In genomic region chr20:41064377-41064776, GRCh38 we compare ENCODE assay signal across 11 cellular contexts. TPM values are rescaled to one million over a fixed set of nuclear protein-coding genes. Genes with fewer than 3 reads are reported as not detected.
DNase-seq lines count a peak whose midpoint lies in the region; ATAC-seq, FAIRE-seq and TF ChIP-seq lines count a peak whose summit lies in the region.
"Had no signal": no experiment of that assay in that cellular context is flagged by ENCODE, and none has a peak within 500 bp of the region (broad histone marks: within the 10 kb centered on the region; RNA-seq: fewer than 3 reads in every experiment).

No MANE protein-coding gene starts in this region.

- H3K4me1 Mint-ChIP-seq in stimulated activated naive B cell treated with anti-CD40 and anti-IgM and Interleukin-4, amounts not matched to agents 10 μg/mL and 1 μg/mL and 100 μg/mL, for 72 hours, result peaks cover 30 to 43% of the 10 kb centered on the region in 2 donors
- peaks cover 47% of the 10 kb centered on the region for H3K4me1 Mint-ChIP-seq in activated CD4-positive, alpha-beta memory T cell treated with anti-CD3 and anti-CD28 coated beads for 36 hours (ENCODE audit: low read depth)

- ATAC-seq in HepG2, result no peak
- ATAC-seq in right lobe of liver, result no peak
- peak; percentile 78 for ATAC-seq in GM21576 (IDR thresholded peaks at IDR 0.05; ENCODE audit: unreplicated experiment)
- peak; percentile 69 for ATAC-seq in HG03342 (IDR thresholded peaks at IDR 0.05; ENCODE audit: unreplicated experiment)
- ATAC-seq in stimulated activated naive B cell treated with anti-CD40 and anti-IgM and Interleukin-4, amounts not matched to agents 10 μg/mL and 1 μg/mL and 100 μg/mL, for 72 hours (replicated peaks), result peak; percentile 89 to 91
- ATAC-seq: foreskin keratinocyte had no signal

- no peak for DNase-seq in HepG2 (ENCODE audit: low spot score)
- no peak for DNase-seq in right lobe of liver
- no peak for DNase-seq in stimulated activated naive B cell treated with anti-CD40 and anti-IgM and Interleukin-4, amounts not matched to agents 10 μg/mL and 1 μg/mL and 100 μg/mL, for 72 hours
- DNase-seq in activated CD4-positive, alpha-beta memory T cell treated with anti-CD3 and anti-CD28 coated beads for 36 hours, result no peak
- DNase-seq in OCI-M1 (lab: John Stamatoyannopoulos, UW), result no peak
- no peak for DNase-seq in lower leg skin (ENCODE audit: low spot score in 2 of 2)
- DNase-seq: foreskin keratinocyte had no signal

- peak overlapping the region in 1 of 2 donors; percentile 6 for H3K4me3 Mint-ChIP-seq in stimulated activated naive B cell treated with anti-CD40 and anti-IgM and Interleukin-4, amounts not matched to agents 10 μg/mL and 1 μg/mL and 100 μg/mL, for 72 hours
- H3K4me3 Mint-ChIP-seq in activated CD4-positive, alpha-beta memory T cell treated with anti-CD3 and anti-CD28 coated beads for 36 hours, result no peak overlapping the region
- H3K4me3 Mint-ChIP-seq: dendritic cell treated with granulocyte-macrophage colony-stimulating factor and Interleukin-4, amounts not matched to agents 40 ng/mL and 50 ng/mL, for 4 days had no signal

- H3K4me2 ChIP-seq in HepG2 (ENCODE audit: low read depth, low read length), result no peak overlapping the region

- no peaks in the 10 kb centered on the region for H3K27me3 Mint-ChIP-seq in stimulated activated naive B cell treated with anti-CD40 and anti-IgM and Interleukin-4, amounts not matched to agents 10 μg/mL and 1 μg/mL and 100 μg/mL, for 72 hours
- no peaks in the 10 kb centered on the region for H3K27me3 Mint-ChIP-seq in activated CD4-positive, alpha-beta memory T cell treated with anti-CD3 and anti-CD28 coated beads for 36 hours
- H3K27me3 Mint-ChIP-seq: dendritic cell treated with granulocyte-macrophage colony-stimulating factor and Interleukin-4, amounts not matched to agents 40 ng/mL and 50 ng/mL, for 4 days had no signal

- H3K36me3 ChIP-seq in HepG2 (replicated peaks in 1 of 2; ENCODE audit: control insufficient read depth in 1 of 2, insufficient read depth in 2 of 2, low read length in 2 of 2) (peaks cover 29 to 70% of the 10 kb centered on the region in 2 experiments), right lobe of liver (peaks cover 0 to 23% (median 7%) of the 10 kb centered on the region in 4 donors)

- WGBS in HepG2 (ENCODE audit: low lambda C conversion rate), result 96% methylated on average over 1 of the region's 1 CpG
- WGBS in right lobe of liver (ENCODE audit: insufficient coverage, low coverage, low lambda C conversion rate, missing lambda C conversion rate), result 40% methylated on average over 1 of the region's 1 CpG
- 96 to 100% methylated on average over 1 of the region's 1 CpG for WGBS in lower leg skin, 2 donors

- TF ChIP-seq POLR2A in HepG2 (IDR thresholded peaks at IDR 0.05; ENCODE audit: insufficient read depth in 1 of 2, low read depth in 2 of 2, low read length in 2 of 2), result no peak
- TF ChIP-seq POLR2A in right lobe of liver (IDR thresholded peaks at IDR 0.05), result no peak
- TF ChIP-seq POLR2A in lower leg skin (IDR thresholded peaks at IDR 0.05), result no peak

- CTCF ChIA-PET in HepG2 (lab: Yijun Ruan, JAX; ENCODE audit: low intra/inter-chr PET ratio, low total read pairs), result no interaction called here
- CTCF ChIA-PET in activated CD4-positive, alpha-beta memory T cell treated with anti-CD3 and anti-CD28 coated beads for 36 hours (lab: Charles Lee), result interaction anchor here (0.9 kb wide), 1 partner anchor 74 kb away, joined by 4 read pairs; no protein-coding TSS in a partner anchor

- H2AFZ ChIP-seq in HepG2 (ENCODE audit: low read length), result no peak overlapping the region

- intact Hi-C loops in HepG2 (cut with micrococcal nuclease; ENCODE audit: unreplicated experiment) (no loop called here), right lobe of liver (cut with DNase I) (no loop called here), lower leg skin (cut with DNase I; ENCODE audit: low total_unique reads) (no loop called here)
- intact Hi-C loops in activated CD4-positive, alpha-beta memory T cell treated with anti-CD3 and anti-CD28 coated beads for 36 hours (cut with micrococcal nuclease), result no loop called here

- H3K4me3 ChIP-seq in HepG2 (replicated peaks in 1 of 3; ENCODE audit: insufficient read depth in 1 of 3, low read depth in 2 of 3, low read length in 3 of 3) (no peak overlapping the region), right lobe of liver (no peak overlapping the region), lower leg skin (ENCODE audit: low read depth, poor library complexity, severe bottlenecking) (no peak overlapping the region)

- no peak overlapping the region for H3K27ac ChIP-seq in HepG2 (ENCODE audit: extremely low read length, insufficient read depth, low read length)
- no peak overlapping the region for H3K27ac ChIP-seq in right lobe of liver
- H3K27ac ChIP-seq: foreskin keratinocyte had no signal

- peaks cover 40 to 57% of the 10 kb centered on the region in 2 donors for H3K36me3 Mint-ChIP-seq in stimulated activated naive B cell treated with anti-CD40 and anti-IgM and Interleukin-4, amounts not matched to agents 10 μg/mL and 1 μg/mL and 100 μg/mL, for 72 hours
- peaks cover 40% of the 10 kb centered on the region for H3K36me3 Mint-ChIP-seq in activated CD4-positive, alpha-beta memory T cell treated with anti-CD3 and anti-CD28 coated beads for 36 hours

- H3K4me1 ChIP-seq in HepG2 (ENCODE audit: insufficient read depth, low read length) (no peaks in the 10 kb centered on the region), right lobe of liver (peaks cover 0 to 4% (median 0%) of the 10 kb centered on the region in 4 donors)
- H3K4me1 ChIP-seq: foreskin keratinocyte had no signal

- BruUV-seq in HepG2 (replicated peaks; lab: Mats Ljungman, UMichigan), result no TSS peak

- peaks cover 94% of the 10 kb centered on the region for H3K79me2 ChIP-seq in HepG2 (ENCODE audit: insufficient read depth, low read length)

- TF ChIP-seq RAD21 in HepG2 (CRISPR knock-in tag; IDR thresholded peaks at IDR 0.05), result no peak

- no peak overlapping the region for H3K9ac ChIP-seq in HepG2 (ENCODE audit: insufficient read depth, low read depth, low read length)

- H4K20me1 ChIP-seq in HepG2 (ENCODE audit: insufficient read depth, low read length), result peaks cover 5% of the 10 kb centered on the region

- H3K9me3 ChIP-seq in HepG2 (ENCODE audit: low read length), result no peaks in the 10 kb centered on the region
- H3K9me3 ChIP-seq in right lobe of liver, result no peaks in the 10 kb centered on the region

- FAIRE-seq in HepG2 (lab: Jason Lieb, UNC), result no peak
- FAIRE-seq: keratinocyte had no signal

- TF ChIP-seq CTCF in HepG2 (CRISPR knock-in tag; IDR thresholded peaks at IDR 0.05) (no peak), right lobe of liver (IDR thresholded peaks at IDR 0.05) (no peak), lower leg skin (IDR thresholded peaks at IDR 0.05) (no peak)

- in situ Hi-C loops in HepG2 (cut with HindIII; ENCODE audit: extremely low pct_ligation_motif_present, low pct_unique_long_range_greater_than_20kb), result no loop called here

- H3K27me3 ChIP-seq in HepG2 (ENCODE audit: control insufficient read depth in 1 of 2, insufficient read depth in 2 of 2, low read length in 2 of 2) (no peaks in the 10 kb centered on the region), right lobe of liver (no peaks in the 10 kb centered on the region)
- H3K27me3 ChIP-seq: foreskin keratinocyte had no signal

- TF ChIP-seq EP300 in HepG2 (IDR thresholded peaks at IDR 0.05; ENCODE audit: low read depth in 2 of 2, low read length in 2 of 2), result no peak
- TF ChIP-seq EP300 in HepG2 (CRISPR knock-in tag; IDR thresholded peaks at IDR 0.05; ENCODE audit: borderline replicate concordance), result no peak

- H3K27ac Mint-ChIP-seq in stimulated activated naive B cell treated with anti-CD40 and anti-IgM and Interleukin-4, amounts not matched to agents 10 μg/mL and 1 μg/mL and 100 μg/mL, for 72 hours, result no peak overlapping the region
- H3K27ac Mint-ChIP-seq in activated CD4-positive, alpha-beta memory T cell treated with anti-CD3 and anti-CD28 coated beads for 36 hours, result no peak overlapping the region
- H3K27ac Mint-ChIP-seq: dendritic cell treated with granulocyte-macrophage colony-stimulating factor and Interleukin-4, amounts not matched to agents 40 ng/mL and 50 ng/mL, for 4 days had no signal

- H3K9me3 Mint-ChIP-seq in stimulated activated naive B cell treated with anti-CD40 and anti-IgM and Interleukin-4, amounts not matched to agents 10 μg/mL and 1 μg/mL and 100 μg/mL, for 72 hours, result no peaks in the 10 kb centered on the region
- no peaks in the 10 kb centered on the region for H3K9me3 Mint-ChIP-seq in activated CD4-positive, alpha-beta memory T cell treated with anti-CD3 and anti-CD28 coated beads for 36 hours
- H3K9me3 Mint-ChIP-seq: dendritic cell treated with granulocyte-macrophage colony-stimulating factor and Interleukin-4, amounts not matched to agents 40 ng/mL and 50 ng/mL, for 4 days had no signal

- POLR2A ChIA-PET in HepG2 (lab: Yijun Ruan, JAX), result no interaction called here
- POLR2A ChIA-PET in activated CD4-positive, alpha-beta memory T cell treated with anti-CD3 and anti-CD28 coated beads for 36 hours (lab: Charles Lee), result no interaction called here

RNA-seq across cellular contexts. Expression of gene TOP1, which starts 35.8 kb away (rescaled TPM):
- total RNA-seq in HepG2 (2016; rRNA removed; fragmentation: Illumina TruSeq; extraction: Trizol) (19.4 and 75.3 TPM in 2 replicates), right lobe of liver (10 to 100 TPM; 17.3 to 29.7 (median 25.5) TPM), lower leg skin (10 to 100 TPM; 29.8 to 37.1 (median 31.9) TPM)
- total RNA-seq in HepG2 (2016; cell fraction: cytosol; rRNA removed; fragmentation: Illumina TruSeq; extraction: Trizol; ENCODE audit: low read depth), result 17.3 and 19.8 TPM in 2 replicates
- 17.0 and 75.6 TPM in 2 replicates for total RNA-seq in HepG2 (2016; cell fraction: insoluble cytoplasmic fraction; rRNA removed; fragmentation: Illumina TruSeq; extraction: Trizol)
- total RNA-seq in HepG2 (2016; cell fraction: membrane; rRNA removed; fragmentation: Illumina TruSeq; extraction: Trizol), result 20.3 and 21.0 TPM in 2 replicates
- total RNA-seq in HepG2 (2016; cell fraction: nucleus; rRNA removed; fragmentation: Illumina TruSeq; extraction: Trizol), result 45.7 and 48.4 TPM in 2 replicates
- 9.9 and 10.2 TPM in 2 replicates for polyA plus RNA-seq in HepG2 (2011; rRNA removed)
- 5.5 and 9.3 TPM in 2 replicates for polyA plus RNA-seq in HepG2 (2011; cell fraction: cytosol; rRNA removed)
- 10.9 and 11.3 TPM in 2 replicates for polyA plus RNA-seq in HepG2 (2011; cell fraction: nucleus; rRNA removed)
- polyA plus RNA-seq in HepG2 (2012), result 51.4 and 67.5 TPM in 2 replicates
- 2.6 and 3.5 TPM in 2 replicates for polyA plus RNA-seq in HepG2 (2016; cell fraction: cytosol; fragmentation: Illumina TruSeq; extraction: Trizol; ENCODE audit: low read depth)
- 131 and 136 TPM in 2 replicates for polyA plus RNA-seq in HepG2 (2016; cell fraction: insoluble cytoplasmic fraction; fragmentation: Illumina TruSeq; extraction: Trizol; ENCODE audit: low read depth)
- 9.6 and 10.8 TPM in 2 replicates for polyA plus RNA-seq in HepG2 (2016; cell fraction: membrane; fragmentation: Illumina TruSeq; extraction: Trizol; ENCODE audit: low read depth)
- polyA plus RNA-seq in HepG2 (2016; cell fraction: nucleus; fragmentation: Illumina TruSeq; extraction: Trizol; ENCODE audit: insufficient read depth, low read depth), result 89.8 and 94.4 TPM in 2 replicates
- polyA minus RNA-seq in HepG2 (2011; rRNA and poly(A)+ RNA removed; ENCODE audit: low replicate concordance), result 7.0 and 9.4 TPM in 2 replicates
- polyA minus RNA-seq in HepG2 (2011; cell fraction: cytosol; rRNA and poly(A)+ RNA removed), result 25.1 and 28.4 TPM in 2 replicates
- polyA minus RNA-seq in HepG2 (2011; cell fraction: nucleus; rRNA and poly(A)+ RNA removed), result 21.5 and 22.1 TPM in 2 replicates
- 100 to 1,000 TPM; 128 TPM for total RNA-seq in activated CD4-positive, alpha-beta memory T cell treated with anti-CD3 and anti-CD28 coated beads for 36 hours

Comparison
In these comparisons a context has a peak if more than half of its experiments do, and no peak if none do; other contexts are left out.
1. ATAC-seq: peak in GM21576 (single experiment), HG03342 (single experiment) and stimulated activated naive B cell treated with anti-CD40 and anti-IgM and Interleukin-4, amounts not matched to agents 10 μg/mL and 1 μg/mL and 100 μg/mL, for 72 hours (2 of 2); none in HepG2 (single experiment) and right lobe of liver (0 of 4).